Comparison of ENCODE assay signal across 7 cellular contexts in genomic region chr17:30921544-30922196, GRCh38. TPM values are rescaled to one million over a fixed set of nuclear protein-coding genes. Genes with fewer than 3 reads are reported as not detected.
A peak's percentile ranks its signal among the peaks of the same experiment; 100 is the strongest.
DNase-seq lines count a peak whose midpoint lies in the region; ATAC-seq, FAIRE-seq and TF ChIP-seq lines count a peak whose summit lies in the region.

Gene ADAP2 (plus strand): TSS chr17:30921945. CDS start chr17:30922015, 70 bp downstream.

- no peaks in the 10 kb centered on the region for H3K36me3 ChIP-seq in brain microvascular endothelial cell (replicated peaks)

- peak; percentile 45 for DNase-seq in GM12892 (ENCODE audit: insufficient read length)
- peak; percentile 8 for DNase-seq in NCI-H2196 (lab: John Stamatoyannopoulos, UW; ENCODE audit: unreplicated experiment)
- DNase-seq in brain microvascular endothelial cell: no peak
- DNase-seq in iPS-NIHi7 (ENCODE audit: extremely low spot score): peak; percentile 70
- DNase-seq in skeletal muscle cell (ENCODE audit: low read depth): no peak
- no peak for DNase-seq in NCI-H2029 treated with DMSO at 0.1 percent for 48 hours (lab: John Stamatoyannopoulos, UW)

- no peak for ATAC-seq in GM19328 (IDR thresholded peaks at IDR 0.05; ENCODE audit: unreplicated experiment)

- H3K4me3 ChIP-seq in brain microvascular endothelial cell (ENCODE audit: low read depth, low read length) (peak within 1 kb of the TSS; percentile 42), skeletal muscle cell (ENCODE audit: low read depth, low read length) (peak within 1 kb of the TSS; percentile 33)

- TF ChIP-seq POLR2A in GM12892 (IDR thresholded peaks at IDR 0.05; ENCODE audit: low read depth, low read length): no peak

- H3K27me3 ChIP-seq in brain microvascular endothelial cell (replicated peaks): peaks cover 4% of the 10 kb centered on the region

- no peak within 1 kb of the TSS for H3K27ac ChIP-seq in brain microvascular endothelial cell

- TF ChIP-seq CTCF in brain microvascular endothelial cell (IDR thresholded peaks at IDR 0.05; ENCODE audit: low read depth, low read length, missing control alignments): no peak

- no peak for FAIRE-seq in GM12892 (lab: Jason Lieb, UNC)

- in situ Hi-C loops in brain microvascular endothelial cell (cut with HindIII; ENCODE audit: low pct_ligation_motif_present, low sequenced_read_pairs): no loop called here

RNA-seq across cellular contexts. Expression of gene ADAP2, which starts in this region (rescaled TPM):
- polyA plus RNA-seq in GM12892 (2012; ENCODE audit: missing spikeins): 1.7 TPM

Comparison
In these comparisons a context has a peak if more than half of its experiments do, and no peak if none do; other contexts are left out.
1. DNase-seq: peak in GM12892 (single experiment), NCI-H2196 (single experiment) and iPS-NIHi7 (single experiment); none in brain microvascular endothelial cell (single experiment), skeletal muscle cell (single experiment) and NCI-H2029 treated with DMSO at 0.1 percent for 48 hours (single experiment).